29 cellular contexts compared by ENCODE assay signal in genomic region chr3:94453864-94454263, GRCh38.
"Had no signal": no experiment of that assay in that cellular context is flagged by ENCODE, and none has a peak within 500 bp of the region (broad histone marks: within the 10 kb centered on the region; RNA-seq: fewer than 3 reads in every experiment).

No MANE protein-coding gene starts in this region.

- ATAC-seq: esophagus mucosa; left lung; lower lobe of right lung; naive thymus-derived CD8-positive, alpha-beta T cell; psoas muscle; stimulated activated naive B cell treated with anti-CD40 and anti-IgM and Interleukin-4, amounts not matched to agents 10 μg/mL and 1 μg/mL and 100 μg/mL, for 72 hours had no signal

- DNase-seq: activated CD4-positive, alpha-beta memory T cell treated with anti-CD3 and anti-CD28 coated beads for 36 hours; activated CD4-positive, alpha-beta T cell treated with anti-CD3 and anti-CD28 coated beads, Interleukin-2, amount 10 ng/mL, durations not matched to agents 24 days and 14 days; activated CD4-positive, CD25-positive, alpha-beta regulatory T cell treated with anti-CD3 and anti-CD28 coated beads, Interleukin-2, amount 50 U/mL, for 72 hours; activated CD8-positive, alpha-beta memory T cell treated with anti-CD3 and anti-CD28 coated beads, Interleukin-2, amount 50 U/mL, for 4 hours; activated gamma-delta T cell; activated naive CD4-positive, alpha-beta T cell treated with anti-CD3 and anti-CD28 coated beads, Interleukin-2, amount 50 U/mL, for 16 hours; activated T-cell treated with anti-CD3 and anti-CD28 coated beads, Interleukin-2, amount 50 U/mL, for 24 hours; amygdala; central memory CD4-positive, alpha-beta T cell; foreskin fibroblast; head of caudate nucleus; hippocampal formation; immature natural killer cell; kidney; left lung; lower lobe of right lung; mesenchymal stem cell; naive thymus-derived CD8-positive, alpha-beta T cell; nucleus accumbens; psoas muscle; stimulated activated CD4-positive, alpha-beta T cell treated with anti-CD3 and anti-CD28 coated beads, Interleukin-15, amount 100 ng/mL, for 24 hours; stimulated activated CD4-positive, alpha-beta T cell treated with anti-CD3 and anti-CD28 coated beads, Interleukin-2, amount 100 ng/mL, for 24 hours; stimulated activated naive B cell treated with anti-CD40 and anti-IgM and Interleukin-4, amounts not matched to agents 10 μg/mL and 1 μg/mL and 100 μg/mL, for 72 hours; stomach; tibial artery had no signal

- H3K9me3 Mint-ChIP-seq: activated CD4-positive, alpha-beta T cell treated with anti-CD3 and anti-CD28 coated beads, Interleukin-2, amount 10 ng/mL, durations not matched to agents 24 days and 14 days; neural crest cell had no signal

- H3K4me3 Mint-ChIP-seq: activated CD4-positive, alpha-beta memory T cell treated with anti-CD3 and anti-CD28 coated beads for 36 hours; activated CD4-positive, alpha-beta T cell treated with anti-CD3 and anti-CD28 coated beads, Interleukin-2, amount 10 ng/mL, durations not matched to agents 24 days and 14 days; activated T-cell treated with anti-CD3 and anti-CD28 coated beads, Interleukin-2, amount 50 U/mL, for 24 hours; immature natural killer cell; naive thymus-derived CD8-positive, alpha-beta T cell; neural crest cell; stimulated activated naive B cell treated with anti-CD40 and anti-IgM and Interleukin-4, amounts not matched to agents 10 μg/mL and 1 μg/mL and 100 μg/mL, for 72 hours had no signal

- H3K36me3 Mint-ChIP-seq: activated CD4-positive, alpha-beta memory T cell treated with anti-CD3 and anti-CD28 coated beads for 36 hours; naive thymus-derived CD8-positive, alpha-beta T cell; stimulated activated naive B cell treated with anti-CD40 and anti-IgM and Interleukin-4, amounts not matched to agents 10 μg/mL and 1 μg/mL and 100 μg/mL, for 72 hours had no signal

- H3K27me3 ChIP-seq: left lung, right atrium auricular region, stomach, tibial artery had no signal

- H3K4me3 ChIP-seq: left lung, lower lobe of right lung, psoas muscle, right atrium auricular region, stomach, tibial artery had no signal

- H3K9me3 ChIP-seq: left lung, lower lobe of right lung, psoas muscle, stomach, tibial artery had no signal

- H3K79me2 ChIP-seq: parathyroid adenoma had no signal

- H3K27me3 Mint-ChIP-seq: activated CD4-positive, alpha-beta memory T cell treated with anti-CD3 and anti-CD28 coated beads for 36 hours; activated CD4-positive, alpha-beta T cell treated with anti-CD3 and anti-CD28 coated beads, Interleukin-2, amount 10 ng/mL, durations not matched to agents 24 days and 14 days; activated T-cell treated with anti-CD3 and anti-CD28 coated beads, Interleukin-2, amount 50 U/mL, for 24 hours; naive thymus-derived CD8-positive, alpha-beta T cell; stimulated activated naive B cell treated with anti-CD40 and anti-IgM and Interleukin-4, amounts not matched to agents 10 μg/mL and 1 μg/mL and 100 μg/mL, for 72 hours had no signal

- H3K4me1 ChIP-seq: left lung, lower lobe of right lung, parathyroid adenoma, psoas muscle, right atrium auricular region, stomach, tibial artery had no signal

- H3K27ac Mint-ChIP-seq: activated CD4-positive, alpha-beta memory T cell treated with anti-CD3 and anti-CD28 coated beads for 36 hours; activated CD4-positive, alpha-beta T cell treated with anti-CD3 and anti-CD28 coated beads, Interleukin-2, amount 10 ng/mL, durations not matched to agents 24 days and 14 days; activated T-cell treated with anti-CD3 and anti-CD28 coated beads, Interleukin-2, amount 50 U/mL, for 24 hours; immature natural killer cell; naive thymus-derived CD8-positive, alpha-beta T cell; stimulated activated naive B cell treated with anti-CD40 and anti-IgM and Interleukin-4, amounts not matched to agents 10 μg/mL and 1 μg/mL and 100 μg/mL, for 72 hours had no signal

- H3K4me1 Mint-ChIP-seq: activated CD4-positive, alpha-beta T cell treated with anti-CD3 and anti-CD28 coated beads, Interleukin-2, amount 10 ng/mL, durations not matched to agents 24 days and 14 days; immature natural killer cell; naive thymus-derived CD8-positive, alpha-beta T cell; neural crest cell; stimulated activated naive B cell treated with anti-CD40 and anti-IgM and Interleukin-4, amounts not matched to agents 10 μg/mL and 1 μg/mL and 100 μg/mL, for 72 hours had no signal

- H2AFZ ChIP-seq: parathyroid adenoma had no signal

- H3K36me3 ChIP-seq: left lung, lower lobe of right lung, right atrium auricular region, stomach, tibial artery had no signal

- H3K27ac ChIP-seq: left lung, lower lobe of right lung, parathyroid adenoma, psoas muscle, right atrium auricular region, stomach, tibial artery had no signal

- H3K9ac ChIP-seq: parathyroid adenoma had no signal
